Comparison of ENCODE assay signal across 2 cellular contexts in genomic region chr22:22210375-22210774, GRCh38.
TF ChIP-seq lines count a peak whose summit lies in the region.

No MANE protein-coding gene starts in this region.

TF ChIP-seq in SK-N-SH, 30 proteins besides CTCF, POLR2A, EP300 and RAD21 (continued from another document):
- TF ChIP-seq FOSL2 (IDR thresholded peaks at IDR 0.05; ENCODE audit: borderline replicate concordance, low read depth) (peak; percentile 51; the same call in 1 of the 2 replicates), FOXJ3 (CRISPR knock-in tag; IDR thresholded peaks at IDR 0.05) (no peak), TCF12 (IDR thresholded peaks at IDR 0.05) (no peak), RXRA (IDR thresholded peaks at IDR 0.05; ENCODE audit: borderline replicate concordance, low read depth) (no peak), POLR2AphosphoS5 (IDR thresholded peaks at IDR 0.05; ENCODE audit: low read depth, low read length) (no peak), GABPA (IDR thresholded peaks at IDR 0.05; ENCODE audit: low read depth) (no peak), FOXM1 (IDR thresholded peaks at IDR 0.05; ENCODE audit: low read depth) (no peak), REST (IDR thresholded peaks at IDR 0.05; ENCODE audit: low read depth, low read length) (no peak), NRF1 (IDR thresholded peaks at IDR 0.05; ENCODE audit: low read depth, low read length) (no peak)

TF ChIP-seq in SK-N-SH treated with all-trans-retinoic acid at 6 μM for 48 hours, 23 proteins besides CTCF, POLR2A, EP300 and RAD21 (continued from another document):
- no peak for TF ChIP-seq POU6F1 (CRISPR knock-in tag; IDR thresholded peaks at IDR 0.05; ENCODE audit: borderline replicate concordance, low read depth)
- no peak for TF ChIP-seq TOX (CRISPR knock-in tag; IDR thresholded peaks at IDR 0.05; ENCODE audit: borderline replicate concordance)
- TF ChIP-seq TCF4 (CRISPR knock-in tag; IDR thresholded peaks at IDR 0.05; ENCODE audit: borderline replicate concordance): no peak
- TF ChIP-seq ZC3H10 (CRISPR knock-in tag; IDR thresholded peaks at IDR 0.05): no peak
- TF ChIP-seq ARNTL (CRISPR knock-in tag; IDR thresholded peaks at IDR 0.05; ENCODE audit: borderline replicate concordance, low read depth): no peak
- no peak for TF ChIP-seq ZNF8 (CRISPR knock-in tag; IDR thresholded peaks at IDR 0.05)
- no peak for TF ChIP-seq ZNF70 (CRISPR knock-in tag; IDR thresholded peaks at IDR 0.05)
- TF ChIP-seq BACH2 (CRISPR knock-in tag; IDR thresholded peaks at IDR 0.05; ENCODE audit: borderline replicate concordance): no peak
- no peak for TF ChIP-seq GLIS3 (CRISPR knock-in tag; IDR thresholded peaks at IDR 0.05)
- no peak for TF ChIP-seq ESRRG (CRISPR knock-in tag; IDR thresholded peaks at IDR 0.05)
